Comparison of ENCODE assay signal across 24 cellular contexts in genomic region chr9:15079989-15080388, GRCh38.
A peak's percentile ranks its signal among the peaks of the same experiment; 100 is the strongest.
DNase-seq lines count a peak whose midpoint lies in the region; ATAC-seq, FAIRE-seq and TF ChIP-seq lines count a peak whose summit lies in the region.
"Had no signal": no experiment of that assay in that cellular context is flagged by ENCODE, and none has a peak within 500 bp of the region (broad histone marks: within the 10 kb centered on the region; RNA-seq: fewer than 3 reads in every experiment).

No MANE protein-coding gene starts in this region.

- TF ChIP-seq CTCF in HepG2 (CRISPR knock-in tag; IDR thresholded peaks at IDR 0.05) (no peak), right lobe of liver (IDR thresholded peaks at IDR 0.05) (no peak), endodermal cell (conservative IDR thresholded peaks at IDR 0.05) (no peak)

- H3K56ac ChIP-seq in mesendoderm (ENCODE audit: low read length) = peak overlapping the region; percentile 28

- BruUV-seq in HepG2 (replicated peaks; lab: Mats Ljungman, UMichigan) = no TSS peak

- peak; percentile 68 for FAIRE-seq in HepG2 (lab: Jason Lieb, UNC)
- FAIRE-seq: A204.1, D721Med, GM12891, GM18507 had no signal

- H2BK120ac ChIP-seq in mesendoderm (ENCODE audit: low read depth, low read length) = no peak overlapping the region

- no peak for TF ChIP-seq RAD21 in HepG2 (CRISPR knock-in tag; IDR thresholded peaks at IDR 0.05)

- ATAC-seq in HepG2 (peak; percentile 91), right lobe of liver (no peak), GM19023 (IDR thresholded peaks at IDR 0.05; ENCODE audit: unreplicated experiment) (no peak), GM18511 (IDR thresholded peaks at IDR 0.05; ENCODE audit: unreplicated experiment) (no peak)
- ATAC-seq: CD8-positive, alpha-beta T cell had no signal

- H3K4me3 ChIP-seq in HepG2 (replicated peaks in 1 of 3; ENCODE audit: insufficient read depth in 1 of 3, low read depth in 2 of 3, low read length in 3 of 3) (no peak overlapping the region; a peak in 1 of 6 replicates), right lobe of liver (no peak overlapping the region), endodermal cell (ENCODE audit: low read length) (no peak overlapping the region), mesendoderm (ENCODE audit: low read length) (no peak overlapping the region)
- H3K4me3 ChIP-seq: BLaER1 had no signal

- CTCF ChIA-PET in HepG2 (lab: Yijun Ruan, JAX; ENCODE audit: low intra/inter-chr PET ratio, low total read pairs) = interaction anchor here (0.6 kb wide), 1 partner anchor 234 kb away, joined by 5 read pairs; no protein-coding TSS in a partner anchor

- no peaks in the 10 kb centered on the region for H3K27me3 ChIP-seq in HepG2 (ENCODE audit: control insufficient read depth in 1 of 2, insufficient read depth in 2 of 2, low read length in 2 of 2)
- H3K27me3 ChIP-seq in right lobe of liver = no peaks in the 10 kb centered on the region
- H3K27me3 ChIP-seq in endodermal cell (ENCODE audit: control insufficient read depth, insufficient read depth, low read length, poor library complexity, severe bottlenecking) = no peaks in the 10 kb centered on the region
- no peaks in the 10 kb centered on the region for H3K27me3 ChIP-seq in mesendoderm (ENCODE audit: insufficient read depth, low read length, poor library complexity)
- H3K27me3 ChIP-seq: BLaER1 had no signal

- H3K9me3 ChIP-seq in HepG2 (ENCODE audit: low read length) (no peaks in the 10 kb centered on the region), right lobe of liver (no peaks in the 10 kb centered on the region), endodermal cell (ENCODE audit: control insufficient read depth, low read length) (peaks cover 5% of the 10 kb centered on the region)
- H3K9me3 ChIP-seq: BLaER1 had no signal

- POLR2A ChIA-PET in HepG2 (lab: Yijun Ruan, JAX) = interaction anchor here (1.0 kb wide), 1 partner anchor 21 kb away, joined by 6 read pairs; no protein-coding TSS in a partner anchor

- peak overlapping the region; percentile 45 for H3K23ac ChIP-seq in mesendoderm (ENCODE audit: low read length)

- H3K36me3 Mint-ChIP-seq in endodermal cell (ENCODE audit: low read depth) = no peaks in the 10 kb centered on the region
- H3K36me3 Mint-ChIP-seq: CD4-positive, CD25-positive, alpha-beta regulatory T cell; CD8-positive, alpha-beta T cell had no signal

- H3K9ac ChIP-seq in HepG2 (ENCODE audit: insufficient read depth, low read depth, low read length) (no peak overlapping the region; the same call in 1 of the 2 replicates), endodermal cell (ENCODE audit: extremely low read depth, low read length, poor library complexity, severe bottlenecking) (no peak overlapping the region), mesendoderm (ENCODE audit: low read length) (no peak overlapping the region)
- H3K9ac ChIP-seq: BLaER1 had no signal

- no peak overlapping the region for H4K5ac ChIP-seq in mesendoderm (ENCODE audit: low read length)

- H3K18ac ChIP-seq in mesendoderm (ENCODE audit: low read length) = no peak overlapping the region

- H3K79me1 ChIP-seq in mesendoderm (ENCODE audit: low read length) = no peaks in the 10 kb centered on the region

- no peak overlapping the region for H3K4me3 Mint-ChIP-seq in endodermal cell
- H3K4me3 Mint-ChIP-seq: B cell; CD4-positive, CD25-positive, alpha-beta regulatory T cell; CD8-positive, alpha-beta T cell had no signal

- H2AFZ ChIP-seq in HepG2 (ENCODE audit: low read length) = no peak overlapping the region

- H3K4me1 ChIP-seq in HepG2 (ENCODE audit: insufficient read depth, low read length) (peaks cover 43% of the 10 kb centered on the region), right lobe of liver (no peaks in the 10 kb centered on the region), endodermal cell (ENCODE audit: control insufficient read depth, insufficient read depth, low read length) (peaks cover 6% of the 10 kb centered on the region), mesendoderm (ENCODE audit: control insufficient read depth, low read depth, low read length) (peaks cover 2% of the 10 kb centered on the region)
- H3K4me1 ChIP-seq: BLaER1 had no signal

- TF ChIP-seq EP300 in HepG2 (IDR thresholded peaks at IDR 0.05; ENCODE audit: low read depth in 2 of 2, low read length in 2 of 2) (peak; percentile 91 to 95), HepG2 (CRISPR knock-in tag; IDR thresholded peaks at IDR 0.05; ENCODE audit: borderline replicate concordance) (peak; percentile 95)

- H2BK5ac ChIP-seq in mesendoderm (ENCODE audit: low read length) = no peak overlapping the region

- no peaks in the 10 kb centered on the region for H4K20me1 ChIP-seq in HepG2 (ENCODE audit: insufficient read depth, low read length)
- H4K20me1 ChIP-seq: BLaER1 had no signal

- peaks cover 3% of the 10 kb centered on the region for H3K9me3 Mint-ChIP-seq in endodermal cell
- H3K9me3 Mint-ChIP-seq: CD8-positive, alpha-beta T cell had no signal

- H3K79me2 ChIP-seq in HepG2 (ENCODE audit: insufficient read depth, low read length) = no peaks in the 10 kb centered on the region
- no peaks in the 10 kb centered on the region for H3K79me2 ChIP-seq in mesendoderm (ENCODE audit: control insufficient read depth, insufficient read depth, low read length)

- 2% methylated on average over 3 of the region's 3 CpGs for WGBS in HepG2 (ENCODE audit: low lambda C conversion rate)
- 55% methylated on average over 2 of the region's 3 CpGs for WGBS in right lobe of liver (ENCODE audit: insufficient coverage, low coverage, low lambda C conversion rate, missing lambda C conversion rate)
- WGBS in endodermal cell (ENCODE audit: insufficient coverage in 1 of 2, insufficient read length in 1 of 2), 2 experiments = 83 to 89% methylated on average over 1 to 3 of the region's 3 CpGs
- WGBS in mesendoderm (ENCODE audit: extremely low coverage, insufficient coverage, low lambda C conversion rate) = no CpG with 5 or more reads among the region's 3 CpGs

- H3K27ac Mint-ChIP-seq in endodermal cell = no peak overlapping the region
- H3K27ac Mint-ChIP-seq: B cell; CD4-positive, CD25-positive, alpha-beta regulatory T cell; CD8-positive, alpha-beta T cell had no signal

- DNase-seq in HepG2 (ENCODE audit: low spot score) (peak; percentile 95), right lobe of liver (no peak), endodermal cell (peak; percentile 50), mesendoderm (peak; percentile 83)
- DNase-seq in activated CD4-positive, alpha-beta T cell treated with anti-CD3 and anti-CD28 coated beads, Interleukin-2, amount 50 U/mL, for 48 hours = no peak
- DNase-seq: CD4-positive, CD25-positive, alpha-beta regulatory T cell; CD8-positive, alpha-beta T cell; DMS 273 treated with DMSO at 0.1 percent for 48 hours; DMS79; EL; GDM1; GOT3; H7; HCEC 1CT had no signal

- no peaks in the 10 kb centered on the region for H3K27me3 Mint-ChIP-seq in endodermal cell (ENCODE audit: insufficient read depth)
- H3K27me3 Mint-ChIP-seq: B cell had no signal

- H3K4me1 Mint-ChIP-seq in endodermal cell = peaks cover 14% of the 10 kb centered on the region
- H3K4me1 Mint-ChIP-seq: B cell; CD4-positive, CD25-positive, alpha-beta regulatory T cell had no signal

- TF ChIP-seq POLR2A in HepG2 (IDR thresholded peaks at IDR 0.05; ENCODE audit: insufficient read depth in 1 of 2, low read depth in 2 of 2, low read length in 2 of 2) (no peak), right lobe of liver (IDR thresholded peaks at IDR 0.05) (no peak)

- intact Hi-C loops in HepG2 (cut with micrococcal nuclease; ENCODE audit: unreplicated experiment) = loop anchor here (1.0 kb wide), 1 partner anchor 20 kb away; no protein-coding TSS in a partner anchor
- intact Hi-C loops in right lobe of liver (cut with DNase I) = no loop called here

- in situ Hi-C loops in HepG2 (cut with HindIII; ENCODE audit: extremely low pct_ligation_motif_present, low pct_unique_long_range_greater_than_20kb) = no loop called here

- H3K4me2 ChIP-seq in HepG2 (ENCODE audit: low read depth, low read length) (peak overlapping the region; percentile 45), mesendoderm (ENCODE audit: low read length) (no peak overlapping the region)
- H3K4me2 ChIP-seq: BLaER1 had no signal

- no peak overlapping the region for H3K4ac ChIP-seq in mesendoderm (ENCODE audit: low read depth, low read length)

- H3K36me3 ChIP-seq in HepG2 (replicated peaks in 1 of 2; ENCODE audit: control insufficient read depth in 1 of 2, insufficient read depth in 2 of 2, low read length in 2 of 2) = no peaks in the 10 kb centered on the region
- no peaks in the 10 kb centered on the region for H3K36me3 ChIP-seq in right lobe of liver
- H3K36me3 ChIP-seq in endodermal cell (ENCODE audit: control insufficient read depth, insufficient read depth, low read length) = no peaks in the 10 kb centered on the region
- no peaks in the 10 kb centered on the region for H3K36me3 ChIP-seq in mesendoderm (ENCODE audit: control insufficient read depth, insufficient read depth, low read length)
- H3K36me3 ChIP-seq: BLaER1 had no signal

- no peak overlapping the region for H2BK15ac ChIP-seq in mesendoderm (replicated peaks; ENCODE audit: low read depth)

- peak overlapping the region; percentile 76 for H3K27ac ChIP-seq in HepG2 (ENCODE audit: extremely low read length, insufficient read depth, low read length)
- H3K27ac ChIP-seq in right lobe of liver = no peak overlapping the region
- no peak overlapping the region for H3K27ac ChIP-seq in endodermal cell (ENCODE audit: low read depth, low read length)
- no peak overlapping the region for H3K27ac ChIP-seq in mesendoderm (ENCODE audit: low read depth, low read length)
- H3K27ac ChIP-seq: 22Rv1, BLaER1, C4-2B had no signal

- H2AK5ac ChIP-seq in mesendoderm (ENCODE audit: low read length) = no peak overlapping the region

- H4K8ac ChIP-seq in mesendoderm (ENCODE audit: low read depth, low read length) = no peak overlapping the region

TF ChIP-seq in HepG2, 621 proteins besides CTCF, POLR2A, EP300 and RAD21 (continues in another document):
- peak; percentile 95 for TF ChIP-seq ATF2 (CRISPR knock-in tag; IDR thresholded peaks at IDR 0.05)

Comparison
In these comparisons a context has a peak if more than half of its experiments do, and no peak if none do; other contexts are left out.
1. DNase-seq: peak in HepG2 (single experiment), endodermal cell (single experiment) and mesendoderm (single experiment); none in right lobe of liver (0 of 3) and activated CD4-positive, alpha-beta T cell treated with anti-CD3 and anti-CD28 coated beads, Interleukin-2, amount 50 U/mL, for 48 hours (0 of 2).